ENCODE assay signal across 31 cellular contexts in the genomic region with DNA sequence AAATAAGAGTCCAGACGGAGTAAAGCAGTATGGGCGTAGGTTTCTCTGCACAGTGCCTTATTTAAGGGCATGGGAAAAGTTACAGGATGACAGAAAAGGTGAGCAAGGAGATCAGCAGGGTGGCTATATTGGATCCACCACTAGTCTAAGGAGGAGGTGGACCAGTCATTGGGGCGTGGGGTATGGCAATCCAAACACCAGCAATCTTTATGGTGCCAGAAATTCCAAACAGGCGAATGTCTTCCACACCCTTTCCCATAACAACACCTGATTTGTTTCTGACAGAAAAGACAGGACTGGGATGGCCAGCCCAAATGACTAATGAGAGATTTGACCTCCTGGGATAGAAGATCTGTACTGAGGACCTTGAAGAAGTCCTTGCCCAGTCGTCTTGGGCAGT.
DNase-seq lines count a peak whose midpoint lies in the region; ATAC-seq, FAIRE-seq and TF ChIP-seq lines count a peak whose summit lies in the region.
"Had no signal": no experiment of that assay in that cellular context is flagged by ENCODE, and none has a peak within 500 bp of the region (broad histone marks: within the 10 kb centered on the region; RNA-seq: fewer than 3 reads in every experiment).

No MANE protein-coding gene starts in this region.

- in situ Hi-C loops in mammary epithelial cell (cut with MboI; ENCODE audit: low sequenced_read_pairs in 2 of 2) = no loop called here

- H2AFZ ChIP-seq in mammary epithelial cell (ENCODE audit: low read depth, low read length) = no peak overlapping the region
- no peak overlapping the region for H2AFZ ChIP-seq in keratinocyte (ENCODE audit: control insufficient read depth, low read length)

- no peaks in the 10 kb centered on the region for H3K36me3 Mint-ChIP-seq in MCF 10A (ENCODE audit: insufficient read depth, unreplicated experiment)
- H3K36me3 Mint-ChIP-seq: CD4-positive, CD25-positive, alpha-beta regulatory T cell had no signal

- CTCF ChIA-PET in mammary epithelial cell (lab: Charles Lee; ENCODE audit: low non-redundant PET) = no interaction called here
- CTCF ChIA-PET in MCF 10A (lab: Yijun Ruan, JAX) = interaction anchor here (0.8 kb wide), 1 partner anchor 209 kb away, joined by 3 read pairs; no protein-coding TSS in a partner anchor

- 63% methylated on average over 5 of the region's 5 CpGs for WGBS in mammary epithelial cell (ENCODE audit: low coverage, missing lambda C conversion rate)

- no peak overlapping the region for H3K4me3 Mint-ChIP-seq in MCF 10A (ENCODE audit: unreplicated experiment)
- H3K4me3 Mint-ChIP-seq: CD4-positive, CD25-positive, alpha-beta regulatory T cell had no signal

- H3K9me3 Mint-ChIP-seq in MCF 10A (ENCODE audit: unreplicated experiment) = no peaks in the 10 kb centered on the region

- TF ChIP-seq CTCF in mammary epithelial cell (conservative IDR thresholded peaks at IDR 0.05 in 1 of 2, IDR thresholded peaks at IDR 0.05 in 1 of 2; ENCODE audit: extremely low read depth in 1 of 2, insufficient read depth in 1 of 2, low read depth in 1 of 2, low read length in 2 of 2) (no peak), MCF 10A (IDR thresholded peaks at IDR 0.05; ENCODE audit: unreplicated experiment) (no peak), keratinocyte (optimal IDR thresholded peaks at IDR 0.05 in 1 of 3, IDR thresholded peaks at IDR 0.05 in 1 of 3, conservative IDR thresholded peaks at IDR 0.05 in 1 of 3; ENCODE audit: extremely low read depth in 1 of 3, insufficient read depth in 2 of 3, low read length in 3 of 3) (no peak)

- H3K9ac ChIP-seq in mammary epithelial cell (ENCODE audit: insufficient read depth, low read length) (no peak overlapping the region), keratinocyte (ENCODE audit: control insufficient read depth, extremely low read depth, insufficient read depth, low read length) (no peak overlapping the region)
- H3K9ac ChIP-seq: BLaER1 had no signal

- peak overlapping the region; percentile 19 for H3K27ac ChIP-seq in mammary epithelial cell (ENCODE audit: insufficient read depth, low read depth, low read length)
- peak overlapping the region; percentile 18 for H3K27ac ChIP-seq in keratinocyte (ENCODE audit: control insufficient read depth, insufficient read depth, low read length)
- H3K27ac ChIP-seq: 22Rv1, BLaER1, HL-60, SK-N-MC had no signal

- no peak overlapping the region for H3K27ac Mint-ChIP-seq in MCF 10A (ENCODE audit: low read depth, unreplicated experiment)
- H3K27ac Mint-ChIP-seq: CD4-positive, CD25-positive, alpha-beta regulatory T cell had no signal

- H3K27me3 Mint-ChIP-seq in MCF 10A (ENCODE audit: insufficient read depth, unreplicated experiment) = no peaks in the 10 kb centered on the region
- H3K27me3 Mint-ChIP-seq: CD4-positive, CD25-positive, alpha-beta regulatory T cell had no signal

- peaks cover 5% of the 10 kb centered on the region for H3K4me1 ChIP-seq in mammary epithelial cell (ENCODE audit: insufficient read depth, low read length)
- no peaks in the 10 kb centered on the region for H3K4me1 ChIP-seq in keratinocyte (ENCODE audit: control insufficient read depth, extremely low read depth, insufficient read depth, low read length)
- H3K4me1 ChIP-seq: BLaER1 had no signal

- H3K79me2 ChIP-seq in mammary epithelial cell (ENCODE audit: insufficient read depth, low read length) (no peaks in the 10 kb centered on the region), keratinocyte (ENCODE audit: control insufficient read depth, insufficient read depth, low read length) (no peaks in the 10 kb centered on the region)

- H3K4me2 ChIP-seq in mammary epithelial cell (ENCODE audit: insufficient read depth, low read depth, low read length) (no peak overlapping the region), keratinocyte (ENCODE audit: control insufficient read depth, extremely low read depth, insufficient read depth, low read depth, low read length) (no peak overlapping the region)
- H3K4me2 ChIP-seq: BLaER1 had no signal

- no peaks in the 10 kb centered on the region for H3K27me3 ChIP-seq in mammary epithelial cell (ENCODE audit: insufficient read depth, low read length)
- no peaks in the 10 kb centered on the region for H3K27me3 ChIP-seq in keratinocyte (ENCODE audit: control insufficient read depth, extremely low read depth, insufficient read depth, low read length)
- H3K27me3 ChIP-seq: BLaER1 had no signal

- no peaks in the 10 kb centered on the region for H4K20me1 ChIP-seq in mammary epithelial cell (ENCODE audit: insufficient read depth, low read length)
- no peaks in the 10 kb centered on the region for H4K20me1 ChIP-seq in keratinocyte (ENCODE audit: control insufficient read depth, extremely low read depth, insufficient read depth, low read length)
- H4K20me1 ChIP-seq: BLaER1 had no signal

- no peaks in the 10 kb centered on the region for H3K4me1 Mint-ChIP-seq in MCF 10A (ENCODE audit: insufficient read depth, unreplicated experiment)
- H3K4me1 Mint-ChIP-seq: CD4-positive, CD25-positive, alpha-beta regulatory T cell had no signal

- DNase-seq in mammary epithelial cell (peak; percentile 75), MCF 10A (ENCODE audit: unreplicated experiment) (no peak), SW480 (ENCODE audit: low spot score) (peak; percentile 3), keratinocyte (ENCODE audit: low read depth, low spot score) (no peak), DMS153 treated with DMSO at 0.1 percent for 48 hours (lab: John Stamatoyannopoulos, UW; ENCODE audit: unreplicated experiment) (no peak), left cardiac atrium (no peak), Right ventricle myocardium inferior (ENCODE audit: missing footprints) (no peak), AML-193 (lab: John Stamatoyannopoulos, UW) (no peak)
- DNase-seq: ACHN; CD4-positive, CD25-positive, alpha-beta regulatory T cell; DMS 273 treated with DMSO at 0.1 percent for 48 hours; DMS79 treated with DMSO at 0.1 percent for 48 hours; GF-D8; GOT3; HCEC 1CT; Karpas-422; NCI-H1105 treated with DMSO at 0.1 percent for 48 hours; NCI-H146; NCI-H1930; NCI-H2107; NCI-H446; NCI-H526; NCI-H82; NK-92 treated with Interleukin-12 subunit alpha and Interleukin-12 subunit beta, amount 100 ng/mL, for 24 hours; RPMI8226; SIG-M5 had no signal

- BruUV-seq in mammary epithelial cell (replicated peaks; lab: Mats Ljungman, UMichigan) (no TSS peak), MCF 10A (replicated peaks; lab: Mats Ljungman, UMichigan) (no TSS peak)

- no peak overlapping the region for H3K4me3 ChIP-seq in mammary epithelial cell (replicated peaks in 1 of 3; ENCODE audit: insufficient read depth in 1 of 3, low read depth in 2 of 3, low read length in 3 of 3)
- no peak overlapping the region for H3K4me3 ChIP-seq in keratinocyte (ENCODE audit: control insufficient read depth in 2 of 3, extremely low read depth in 1 of 3, insufficient read depth in 2 of 3, low read depth in 1 of 3, low read length in 3 of 3)
- H3K4me3 ChIP-seq: BLaER1, SK-N-MC had no signal

- no peaks in the 10 kb centered on the region for H3K9me3 ChIP-seq in mammary epithelial cell (replicated peaks; ENCODE audit: insufficient read depth, low read length)
- no peaks in the 10 kb centered on the region for H3K9me3 ChIP-seq in keratinocyte (ENCODE audit: control insufficient read depth, low read depth, low read length)
- H3K9me3 ChIP-seq: BLaER1 had no signal

- POLR2A ChIA-PET in MCF 10A (lab: Yijun Ruan, JAX) = no interaction called here

- intact Hi-C loops in mammary epithelial cell (cut with micrococcal nuclease) = loop anchor here (5.0 to 10.0 kb wide), 2 partner anchors 72 to 250 kb away; no protein-coding TSS in a partner anchor
- intact Hi-C loops in MCF 10A (cut with micrococcal nuclease) = loop anchor here (10.0 kb wide), 2 partner anchors 250 to 360 kb away; no protein-coding TSS in a partner anchor
- intact Hi-C loops in left cardiac atrium (cut with DNase I) = no loop called here
- intact Hi-C loops in Right ventricle myocardium inferior (cut with DNase I) = no loop called here

- ATAC-seq in left cardiac atrium (no peak), Right ventricle myocardium inferior (no peak)

- H3K9me1 ChIP-seq in keratinocyte (ENCODE audit: control insufficient read depth, extremely low read depth, insufficient read depth, low read length) = no peaks in the 10 kb centered on the region

- H3K36me3 ChIP-seq in mammary epithelial cell (ENCODE audit: insufficient read depth, low read length) (no peaks in the 10 kb centered on the region), keratinocyte (ENCODE audit: control insufficient read depth in 2 of 2, extremely low read depth in 1 of 2, insufficient read depth in 2 of 2, low read length in 2 of 2) (no peaks in the 10 kb centered on the region)
- H3K36me3 ChIP-seq: BLaER1 had no signal

- dilution Hi-C loops in mammary epithelial cell (cut with HindIII; ENCODE audit: low sequenced_read_pairs) = no loop called here
- dilution Hi-C loops in keratinocyte (cut with MboI; ENCODE audit: extremely low pct_ligation_motif_present, low sequenced_read_pairs) = no loop called here

- peak; percentile 34 for FAIRE-seq in keratinocyte (lab: Jason Lieb, UNC)
- FAIRE-seq: GM12891 had no signal

Comparison
In these comparisons a context has a peak if more than half of its experiments do, and no peak if none do; other contexts are left out.
1. DNase-seq: peak in mammary epithelial cell (single experiment) and SW480 (single experiment); none in MCF 10A (single experiment), keratinocyte (single experiment), DMS153 treated with DMSO at 0.1 percent for 48 hours (single experiment), left cardiac atrium (single experiment), Right ventricle myocardium inferior (single experiment) and AML-193 (0 of 2).
2. intact Hi-C loops: an anchor here in mammary epithelial cell (5.0 to 10.0 kb wide) and MCF 10A (10.0 kb wide); none called in left cardiac atrium and Right ventricle myocardium inferior.